Comparison of ENCODE assay signal across 21 cellular contexts in genomic region chr5:158644301-158644700, GRCh38.
"Had no signal": no experiment of that assay in that cellular context is flagged by ENCODE, and none has a peak within 500 bp of the region (broad histone marks: within the 10 kb centered on the region; RNA-seq: fewer than 3 reads in every experiment).

No MANE protein-coding gene starts in this region.

- ATAC-seq: gastrocnemius medialis, heart right ventricle, natural killer cell had no signal

- H3K36me3 ChIP-seq: colonic mucosa, esophagus squamous epithelium, gastrocnemius medialis, heart right ventricle, neural progenitor cell, ovary, right atrium auricular region, sigmoid colon, stomach, thoracic aorta, transverse colon had no signal

- H3K9me3 ChIP-seq: colonic mucosa, esophagus squamous epithelium, gastrocnemius medialis, heart right ventricle, ovary, right atrium auricular region, sigmoid colon, stomach, thoracic aorta, transverse colon had no signal

- H3K27me3 ChIP-seq: colonic mucosa, esophagus squamous epithelium, gastrocnemius medialis, heart right ventricle, neural progenitor cell, ovary, right atrium auricular region, sigmoid colon, transverse colon had no signal

- H3K4me1 ChIP-seq: colonic mucosa, esophagus squamous epithelium, gastrocnemius medialis, neural progenitor cell, stomach, transverse colon had no signal

- FAIRE-seq: islet of Langerhans, small intestine had no signal

- H2AFZ ChIP-seq: neural progenitor cell had no signal

- H3K4me3 ChIP-seq: colonic mucosa, esophagus squamous epithelium, gastrocnemius medialis, heart right ventricle, neural progenitor cell, ovary, right atrium auricular region, sigmoid colon, stomach, thoracic aorta, transverse colon had no signal

- H3K27ac ChIP-seq: colonic mucosa, esophagus squamous epithelium, gastrocnemius medialis, neural progenitor cell, ovary, right atrium auricular region, sigmoid colon, stomach, thoracic aorta, transverse colon had no signal

- DNase-seq: colonic mucosa; dermis blood vessel endothelial cell; esophagus squamous epithelium; gastrocnemius medialis; heart right ventricle; hypothalamus; kidney glomerular epithelial cell; natural killer cell; nucleus accumbens; ovary; sigmoid colon; small intestine; stimulated activated CD4-positive, alpha-beta T cell treated with anti-CD3 and anti-CD28 coated beads, Interleukin-12 subunit alpha, Interleukin-12 subunit beta, amount 100 ng/mL, for 4 hours; stimulated activated naive CD4-positive, alpha-beta T cell; stomach; substantia nigra; transverse colon had no signal

- H3K9ac ChIP-seq: neural progenitor cell had no signal

- H3K4me2 ChIP-seq: neural progenitor cell had no signal
